ENCODE assay signal across 14 cellular contexts in the genomic region with DNA sequence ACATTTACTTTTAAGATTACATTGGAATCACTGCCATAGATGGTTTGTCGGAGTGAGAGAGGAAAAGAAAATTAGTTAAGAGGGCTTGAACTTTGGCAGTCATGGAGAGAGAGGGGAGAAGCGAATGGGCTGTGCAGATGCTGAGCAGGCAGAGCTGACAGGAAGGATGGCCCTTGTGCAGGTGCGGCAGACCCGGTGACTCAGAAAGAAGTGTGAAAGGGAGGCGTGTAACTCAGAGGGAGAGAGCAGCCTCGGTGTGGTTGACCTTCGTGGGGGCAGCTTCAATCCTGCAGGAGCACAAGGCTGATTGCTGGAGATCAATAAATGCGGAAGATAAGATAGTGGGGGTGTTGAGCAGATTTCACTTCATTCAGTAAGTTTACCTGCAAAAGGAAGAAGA.
DNase-seq lines count a peak whose midpoint lies in the region; ATAC-seq and TF ChIP-seq lines count a peak whose summit lies in the region.
"Had no signal": no experiment of that assay in that cellular context is flagged by ENCODE, and none has a peak within 500 bp of the region (broad histone marks: within the 10 kb centered on the region; RNA-seq: fewer than 3 reads in every experiment).

No MANE protein-coding gene starts in this region.

- peak; percentile 14 for DNase-seq in activated CD8-positive, alpha-beta memory T cell treated with anti-CD3 and anti-CD28 coated beads, Interleukin-2, amount 50 U/mL, for 4 hours
- no peak for DNase-seq in activated CD8-positive, alpha-beta memory T cell treated with anti-CD3 and anti-CD28 coated beads, Interleukin-2, amount 50 U/mL, for 48 hours
- DNase-seq in NCI-H69 (lab: John Stamatoyannopoulos, UW): peak; percentile 16
- DNase-seq in activated T-helper 9 cell treated with anti-CD3 and anti-CD28 coated beads, Interleukin-2, amount 50 U/mL, for 16 hours (ENCODE audit: low read depth): peak; percentile 6
- no peak for DNase-seq in mucosa of descending colon
- DNase-seq in GM10266 (ENCODE audit: extremely low spot score): no peak
- DNase-seq in NCI-H345 (lab: John Stamatoyannopoulos, UW): no peak
- DNase-seq: COR-L47, H7, NCI-H187, NCI-H526 had no signal

- no peaks in the 10 kb centered on the region for H3K9me3 ChIP-seq in mucosa of descending colon

- H3K4me3 ChIP-seq in mucosa of descending colon: no peak overlapping the region
- H3K4me3 ChIP-seq: cardiac muscle cell had no signal

- ATAC-seq in mucosa of descending colon (peak; percentile 44), GM19395 (IDR thresholded peaks at IDR 0.05; ENCODE audit: unreplicated experiment) (no peak)
- ATAC-seq: Panc1 had no signal

- TF ChIP-seq CTCF in mucosa of descending colon (IDR thresholded peaks at IDR 0.05) (no peak), GM10266 (IDR thresholded peaks at IDR 0.05; ENCODE audit: control insufficient read depth, insufficient read depth, low read depth, missing control alignments) (no peak)

- intact Hi-C loops in mucosa of descending colon (cut with DNase I, micrococcal nuclease): no loop called here

- no peaks in the 10 kb centered on the region for H3K4me1 ChIP-seq in mucosa of descending colon (ENCODE audit: low read depth)

- H3K36me3 ChIP-seq in mucosa of descending colon (ENCODE audit: low read depth): no peaks in the 10 kb centered on the region
- H3K36me3 ChIP-seq: cardiac muscle cell had no signal

Comparison
In these comparisons a context has a peak if more than half of its experiments do, and no peak if none do; other contexts are left out.
1. DNase-seq: peak in activated CD8-positive, alpha-beta memory T cell treated with anti-CD3 and anti-CD28 coated beads, Interleukin-2, amount 50 U/mL, for 4 hours (single experiment), NCI-H69 (single experiment) and activated T-helper 9 cell treated with anti-CD3 and anti-CD28 coated beads, Interleukin-2, amount 50 U/mL, for 16 hours (single experiment); none in activated CD8-positive, alpha-beta memory T cell treated with anti-CD3 and anti-CD28 coated beads, Interleukin-2, amount 50 U/mL, for 48 hours (single experiment), mucosa of descending colon (0 of 3), GM10266 (single experiment) and NCI-H345 (single experiment).